8 cellular contexts compared by ENCODE assay signal in genomic region chr3:195635898-195636685, GRCh38. TPM values are rescaled to one million over a fixed set of nuclear protein-coding genes. Genes with fewer than 3 reads are reported as not detected.
DNase-seq lines count a peak whose midpoint lies in the region; ATAC-seq, FAIRE-seq and TF ChIP-seq lines count a peak whose summit lies in the region.
"Not testable (repeated sequence)": the region's sequence is repeated elsewhere in the genome, so short reads cannot be mapped to it uniquely, and the experiment has no call there.

No MANE protein-coding gene starts in this region.

- not testable (repeated sequence) for ATAC-seq in Panc1; activated T-cell treated with anti-CD3 and anti-CD28 coated beads, Interleukin-2, amount 50 U/mL, for 72 hours (replicated peaks in 1 of 2); naive thymus-derived CD4-positive, alpha-beta T cell

- H3K27ac Mint-ChIP-seq in activated T-cell treated with anti-CD3 and anti-CD28 coated beads, Interleukin-2, amount 50 U/mL, for 72 hours = peak overlapping the region; percentile 23
- H3K27ac Mint-ChIP-seq in naive thymus-derived CD4-positive, alpha-beta T cell = peak overlapping the region in 6 of 9 donors; percentile 60 to 89 (median 70)

- intact Hi-C loops in Panc1 (cut with micrococcal nuclease; ENCODE audit: unreplicated experiment); naive thymus-derived CD4-positive, alpha-beta T cell (cut with micrococcal nuclease); spleen (cut with DNase I; ENCODE audit: low total_unique reads): not testable (repeated sequence)

- H3K9me3 Mint-ChIP-seq in activated T-cell treated with anti-CD3 and anti-CD28 coated beads, Interleukin-2, amount 50 U/mL, for 72 hours; naive thymus-derived CD4-positive, alpha-beta T cell: not testable (repeated sequence)

- H3K36me3 Mint-ChIP-seq in activated T-cell treated with anti-CD3 and anti-CD28 coated beads, Interleukin-2, amount 50 U/mL, for 72 hours (ENCODE audit: insufficient read depth in 2 of 2); naive thymus-derived CD4-positive, alpha-beta T cell: not testable (repeated sequence)

- not testable (repeated sequence) for H3K27me3 ChIP-seq in ACC112 (ENCODE audit: insufficient read depth, low read length); H7 (ENCODE audit: control insufficient read depth, insufficient read depth, low read length); Panc1 (ENCODE audit: control insufficient read depth, insufficient read depth, low read length); bronchial epithelial cell (ENCODE audit: control insufficient read depth, insufficient read depth, low read length); iPS-15b (ENCODE audit: control insufficient read depth, insufficient read depth, low read length); naive thymus-derived CD4-positive, alpha-beta T cell (ENCODE audit: control insufficient read depth in 2 of 2, insufficient read depth in 2 of 2, low read length in 2 of 2); spleen (replicated peaks in 1 of 7)

- H3K4me1 ChIP-seq in ACC112 (ENCODE audit: control insufficient read depth, insufficient read depth, low read length, unreplicated experiment); Panc1 (ENCODE audit: control insufficient read depth, insufficient read depth, low read length); iPS-15b (ENCODE audit: control insufficient read depth, insufficient read depth, low read length); naive thymus-derived CD4-positive, alpha-beta T cell (ENCODE audit: control insufficient read depth in 2 of 2, insufficient read depth in 2 of 2, low read length in 2 of 2); spleen: not testable (repeated sequence)

- not testable (repeated sequence) for H3K27me3 Mint-ChIP-seq in activated T-cell treated with anti-CD3 and anti-CD28 coated beads, Interleukin-2, amount 50 U/mL, for 72 hours (ENCODE audit: low read depth); naive thymus-derived CD4-positive, alpha-beta T cell

- in situ Hi-C loops in Panc1 (cut with HindIII; ENCODE audit: low pct_unique_long_range_greater_than_20kb, low sequenced_read_pairs) = not testable (repeated sequence)

- not testable (repeated sequence) for H2AFZ ChIP-seq in ACC112 (ENCODE audit: low read length, unreplicated experiment)

- TSS peak; percentile 94 for BruUV-seq in Panc1 (replicated peaks; lab: Mats Ljungman, UMichigan)

- CTCF ChIA-PET in Panc1 (lab: Charles Lee); naive thymus-derived CD4-positive, alpha-beta T cell (lab: Charles Lee): not testable (repeated sequence)

- not testable (repeated sequence) for TF ChIP-seq POLR2A in spleen (IDR thresholded peaks at IDR 0.05)

- TF ChIP-seq CTCF in Panc1 (IDR thresholded peaks at IDR 0.05); bronchial epithelial cell (IDR thresholded peaks at IDR 0.05; ENCODE audit: insufficient read depth, low read length, severe bottlenecking); spleen (IDR thresholded peaks at IDR 0.05 in 8 of 11, conservative IDR thresholded peaks at IDR 0.05 in 3 of 11): not testable (repeated sequence)

- DNase-seq in H7; Panc1 (ENCODE audit: low read depth, low spot score); activated T-cell treated with anti-CD3 and anti-CD28 coated beads, Interleukin-2, amount 50 U/mL, for 72 hours; bronchial epithelial cell (ENCODE audit: low read depth): not testable (repeated sequence)
- DNase-seq in naive thymus-derived CD4-positive, alpha-beta T cell = peak in 1 of 9 donors; percentile 20
- DNase-seq in spleen = peak; percentile 69

- H3K4me1 Mint-ChIP-seq in activated T-cell treated with anti-CD3 and anti-CD28 coated beads, Interleukin-2, amount 50 U/mL, for 72 hours (ENCODE audit: low read depth) = peaks cover 21% of the 10 kb centered on the region
- H3K4me1 Mint-ChIP-seq in naive thymus-derived CD4-positive, alpha-beta T cell = peaks cover 5 to 20% (median 11%) of the 10 kb centered on the region in 7 donors

- WGBS in spleen, 5 donors = 63 to 85% (median 74%) methylated on average over 10 to 20 of the region's 21 CpGs

- H3K4me3 Mint-ChIP-seq in activated T-cell treated with anti-CD3 and anti-CD28 coated beads, Interleukin-2, amount 50 U/mL, for 72 hours = peak overlapping the region; percentile 56 to 75
- H3K4me3 Mint-ChIP-seq in naive thymus-derived CD4-positive, alpha-beta T cell = peak overlapping the region; percentile 37 to 83 (median 67)

- H3K9me3 ChIP-seq in Panc1 (ENCODE audit: control insufficient read depth, insufficient read depth, low read depth, low read length); iPS-15b (ENCODE audit: control insufficient read depth, insufficient read depth, low read length); naive thymus-derived CD4-positive, alpha-beta T cell (ENCODE audit: control insufficient read depth in 2 of 3, low read length in 3 of 3); spleen: not testable (repeated sequence)

- POLR2A ChIA-PET in Panc1 (lab: Charles Lee); naive thymus-derived CD4-positive, alpha-beta T cell (lab: Charles Lee): not testable (repeated sequence)

- FAIRE-seq in bronchial epithelial cell (lab: Jason Lieb, UNC) = not testable (repeated sequence)

- not testable (repeated sequence) for H3K79me2 ChIP-seq in ACC112 (ENCODE audit: control insufficient read depth, insufficient read depth, low read length, unreplicated experiment)

- H3K4me3 ChIP-seq in ACC112 (ENCODE audit: low read depth, low read length) (peak overlapping the region; percentile 35), H7 (ENCODE audit: insufficient read depth, low read depth, low read length) (peak overlapping the region; percentile 19; the same call in 1 of the 2 replicates), Panc1 (ENCODE audit: low read depth in 2 of 2, low read length in 2 of 2) (peak overlapping the region; percentile 35 to 52), bronchial epithelial cell (ENCODE audit: low read depth, low read length) (peak overlapping the region; percentile 16), iPS-15b (ENCODE audit: low read depth, low read length) (peak overlapping the region; percentile 27), spleen (peak overlapping the region in 2 of 8 donors; percentile 37 to 59)
- H3K4me3 ChIP-seq in naive thymus-derived CD4-positive, alpha-beta T cell (ENCODE audit: low read length) = not testable (repeated sequence)

- H3K36me3 ChIP-seq in ACC112 (ENCODE audit: insufficient read depth, low read length); H7 (replicated peaks; ENCODE audit: control insufficient read depth, insufficient read depth, low read length); Panc1 (ENCODE audit: control insufficient read depth, insufficient read depth, low read length); bronchial epithelial cell (ENCODE audit: control insufficient read depth, insufficient read depth, low read length); iPS-15b (ENCODE audit: control insufficient read depth, insufficient read depth, low read length); naive thymus-derived CD4-positive, alpha-beta T cell (ENCODE audit: control insufficient read depth in 2 of 3, insufficient read depth in 3 of 3, low read length in 3 of 3); spleen: not testable (repeated sequence)

- H3K27ac ChIP-seq in ACC112 (ENCODE audit: low read depth, low read length); naive thymus-derived CD4-positive, alpha-beta T cell (ENCODE audit: low read depth, low read length); spleen: not testable (repeated sequence)
- peak overlapping the region; percentile 66 for H3K27ac ChIP-seq in Panc1 (ENCODE audit: low read length)

- not testable (repeated sequence) for H3K9ac ChIP-seq in iPS-15b (ENCODE audit: low read depth, low read length)

RNA-seq across cellular contexts. Expression of gene APOD, which starts 52.4 kb away (rescaled TPM):
- not detected in 2 replicates for total RNA-seq in H7 (2014; rRNA removed; shearing (Covaris generic))
- total RNA-seq in Panc1 (2021; ENCODE audit: unreplicated experiment) (not detected), bronchial epithelial cell (0.77 and 3.9 TPM in 2 replicates), spleen (1 to 10 TPM; 1.9 to 6.8 (median 3.5) TPM)
- polyA plus RNA-seq in Panc1 (2012; ENCODE audit: insufficient read length) = not detected
- 1 to 10 TPM; 2.4 to 4.3 TPM for total RNA-seq in activated T-cell treated with anti-CD3 and anti-CD28 coated beads, Interleukin-2, amount 50 U/mL, for 72 hours
- total RNA-seq in naive thymus-derived CD4-positive, alpha-beta T cell = under 1 TPM in 1 of 5 experiments, not detected in 4; 0.56 TPM
- not detected for polyA plus RNA-seq in naive thymus-derived CD4-positive, alpha-beta T cell
- polyA plus RNA-seq in spleen = 10 to 100 TPM in 2 of 3 donors, 1 to 10 TPM in 1; 4.6 to 50.5 (median 11.0) TPM
